Comparison of ENCODE assay signal across 6 cellular contexts in genomic region chr9:104293877-104294276, GRCh38.
"Had no signal": no experiment of that assay in that cellular context is flagged by ENCODE, and none has a peak within 500 bp of the region (broad histone marks: within the 10 kb centered on the region; RNA-seq: fewer than 3 reads in every experiment).

No MANE protein-coding gene starts in this region.

- DNase-seq: IMR-90 had no signal

- H3K4me3 ChIP-seq: K562 had no signal

- H3K9me3 Mint-ChIP-seq: IgD-negative memory B cell had no signal

- H3K27ac ChIP-seq: HL-60 had no signal

- H3K4me1 Mint-ChIP-seq: IgD-negative memory B cell had no signal

- H3K27ac Mint-ChIP-seq: IgD-negative memory B cell had no signal

- H3K27me3 Mint-ChIP-seq: IgD-negative memory B cell had no signal

- H3K36me3 Mint-ChIP-seq: IgD-negative memory B cell had no signal

- FAIRE-seq: HepG2, HTR-8/SVneo, K562 had no signal
